ENCODE assay signal across 8 cellular contexts in the genomic region with DNA sequence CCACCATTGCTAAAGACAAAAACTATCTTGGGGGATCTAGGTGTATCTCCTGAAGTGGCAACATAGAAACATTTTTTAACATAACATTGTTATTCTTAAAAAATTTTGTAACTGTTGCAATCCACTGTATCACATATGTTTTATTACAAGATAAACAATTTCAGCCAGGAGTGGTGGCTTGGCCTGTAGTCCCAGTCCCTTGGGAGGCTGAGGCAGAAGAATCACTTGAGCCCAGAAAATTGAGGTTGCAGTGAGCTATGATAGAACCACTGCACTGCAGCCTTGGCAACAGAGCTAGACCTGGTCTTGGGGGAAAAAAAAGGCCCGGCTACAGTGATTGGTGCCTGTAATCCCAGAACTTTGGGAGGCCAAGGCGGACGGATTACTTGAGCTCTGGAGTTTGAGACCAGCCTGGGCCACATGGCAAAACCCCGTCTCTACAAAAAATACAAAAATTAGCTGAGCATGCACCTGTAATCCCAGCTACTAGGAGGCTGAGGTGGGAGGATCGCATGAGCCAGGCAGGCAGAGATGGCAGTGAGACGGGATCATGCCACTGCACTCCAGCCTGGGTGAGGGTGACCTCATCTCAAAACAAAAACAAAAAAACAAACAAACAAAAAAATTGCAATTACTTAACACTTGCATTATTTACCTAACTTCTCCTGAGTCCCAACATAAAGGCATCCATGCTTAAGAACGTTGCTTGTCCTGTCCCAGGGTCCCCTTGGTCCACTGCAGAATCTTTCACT. TPM values are rescaled to one million over a fixed set of nuclear protein-coding genes. Genes with fewer than 3 reads are reported as not detected.
A peak's percentile ranks its signal among the peaks of the same experiment; 100 is the strongest.
DNase-seq lines count a peak whose midpoint lies in the region; TF ChIP-seq lines count a peak whose summit lies in the region.

No MANE protein-coding gene starts in this region.

- DNase-seq in CD1c-positive myeloid dendritic cell (ENCODE audit: extremely low spot score) (peak; percentile 4), NB4 (ENCODE audit: low read depth) (peak; percentile 43), dorsolateral prefrontal cortex (no peak), RPMI8226 (no peak), NCI-H2196 treated with DMSO at 0.1 percent for 48 hours (lab: John Stamatoyannopoulos, UW; ENCODE audit: unreplicated experiment) (no peak), NCI-H187 treated with DMSO at 0.1 percent for 48 hours (lab: John Stamatoyannopoulos, UW) (no peak)
- no peak for DNase-seq in activated CD8-positive, alpha-beta memory T cell treated with anti-CD3 and anti-CD28 coated beads, Interleukin-2, amount 50 U/mL, for 4 hours

- TF ChIP-seq EP300 in neural cell (conservative IDR thresholded peaks at IDR 0.05; ENCODE audit: poor library complexity, severe bottlenecking), result no peak

- no peak overlapping the region for H2AFZ ChIP-seq in neural cell (ENCODE audit: low read depth, low read length)

- no peaks in the 10 kb centered on the region for H3K27me3 ChIP-seq in dorsolateral prefrontal cortex
- no peaks in the 10 kb centered on the region for H3K27me3 ChIP-seq in neural cell (ENCODE audit: insufficient read depth, low read depth, low read length)

- H3K9me3 ChIP-seq in neural cell (ENCODE audit: low read length), result no peaks in the 10 kb centered on the region

- TF ChIP-seq RAD21 in neural cell (conservative IDR thresholded peaks at IDR 0.05), result no peak

- TF ChIP-seq POLR2A in NB4 (IDR thresholded peaks at IDR 0.05; ENCODE audit: extremely low read depth, insufficient read length), result no peak

- H3F3A ChIP-seq in neural cell (ENCODE audit: insufficient read depth, low read length, poor library complexity, severe bottlenecking), result peaks cover 5% of the 10 kb centered on the region

- no peaks in the 10 kb centered on the region for H3K9me2 ChIP-seq in neural cell (ENCODE audit: insufficient read depth, low read length)

- no peaks in the 10 kb centered on the region for H4K20me1 ChIP-seq in neural cell (ENCODE audit: insufficient read depth)

- H3K9ac ChIP-seq in neural cell (ENCODE audit: low read length), result peak overlapping the region; percentile 86

- peak overlapping the region; percentile 56 for H3K4me3 ChIP-seq in NB4 (ENCODE audit: low read depth, low read length)
- H3K4me3 ChIP-seq in dorsolateral prefrontal cortex, result peak overlapping the region in 36 of 59 donors; percentile 70 to 100 (median 94)
- peak overlapping the region; percentile 82 for H3K4me3 ChIP-seq in neural cell (ENCODE audit: low read length)

- no peak for TF ChIP-seq CTCF in NB4 (IDR thresholded peaks at IDR 0.05; ENCODE audit: low read depth, low read length)
- TF ChIP-seq CTCF in dorsolateral prefrontal cortex (IDR thresholded peaks at IDR 0.05 in 54 of 56, conservative IDR thresholded peaks at IDR 0.05 in 2 of 56; ENCODE audit: low read depth in 1 of 56, partially characterized antibody in 56 of 56), result no peak
- no peak for TF ChIP-seq CTCF in neural cell (IDR thresholded peaks at IDR 0.05; ENCODE audit: poor library complexity, severe bottlenecking)

- peak overlapping the region; percentile 66 for H3K4me2 ChIP-seq in neural cell (ENCODE audit: low read length)

- no peaks in the 10 kb centered on the region for H3K36me3 ChIP-seq in neural cell (ENCODE audit: insufficient read depth, low read length)

- intact Hi-C loops in dorsolateral prefrontal cortex (cut with DNase I), result loop anchor here (5.0 to 10.0 kb wide), 4 partner anchors 90 to 257 kb away; partner anchors contain the start of genes YWHAH (in 2 of the 2), PISD (in 1 of the 2) and SFI1 (in 1 of the 2)

- H3K27ac ChIP-seq in dorsolateral prefrontal cortex (peak overlapping the region in 56 of 59 donors; percentile 60 to 100 (median 96)), neural cell (ENCODE audit: low read length) (peak overlapping the region; percentile 94)

- H3K79me2 ChIP-seq in neural cell (replicated peaks; ENCODE audit: insufficient read depth, low read length), result peaks cover 19% of the 10 kb centered on the region

TF ChIP-seq in neural cell, 6 proteins besides CTCF, POLR2A, EP300 and RAD21:
- TF ChIP-seq SMC3 (conservative IDR thresholded peaks at IDR 0.05; ENCODE audit: poor library complexity) (no peak), REST (IDR thresholded peaks at IDR 0.05; ENCODE audit: borderline replicate concordance) (no peak), TAF1 (IDR thresholded peaks at IDR 0.05; ENCODE audit: low read depth) (no peak), POLR2AphosphoS5 (IDR thresholded peaks at IDR 0.05) (no peak), EZH2 (IDR thresholded peaks at IDR 0.05; ENCODE audit: borderline replicate concordance, insufficient read depth, low read length, poor library complexity, severe bottlenecking) (no peak), MXI1 (conservative IDR thresholded peaks at IDR 0.05; ENCODE audit: poor library complexity, severe bottlenecking) (no peak)
TF ChIP-seq in neural cell: peak in this region for 0.

RNA-seq across cellular contexts. Expression of gene DEPDC5, which starts 1.5 kb away (rescaled TPM):
- total RNA-seq in dorsolateral prefrontal cortex, result 10 to 100 TPM; 33.6 to 76.8 (median 53.2) TPM
- polyA plus RNA-seq in neural cell, result 11.3 and 18.2 TPM in 2 replicates
- polyA minus RNA-seq in neural cell, result 21.9 and 26.5 TPM in 2 replicates

RNA-seq across cellular contexts. Expression of gene PRR14L, which starts 2.3 kb away (rescaled TPM):
- total RNA-seq in dorsolateral prefrontal cortex, result 10 to 100 TPM; 40.6 to 84.1 (median 61.9) TPM
- 14.3 and 15.1 TPM in 2 replicates for polyA plus RNA-seq in neural cell
- 72.8 and 92.6 TPM in 2 replicates for polyA minus RNA-seq in neural cell

Comparison
In these comparisons a context has a peak if more than half of its experiments do, and no peak if none do; other contexts are left out.
1. DNase-seq: peak in CD1c-positive myeloid dendritic cell (single experiment) and NB4 (single experiment); none in dorsolateral prefrontal cortex (0 of 10), RPMI8226 (single experiment), NCI-H2196 treated with DMSO at 0.1 percent for 48 hours (single experiment), activated CD8-positive, alpha-beta memory T cell treated with anti-CD3 and anti-CD28 coated beads, Interleukin-2, amount 50 U/mL, for 4 hours (single experiment) and NCI-H187 treated with DMSO at 0.1 percent for 48 hours (single experiment).
2. Peak in every context shown above with its lines, with median percentiles within 50 percentile points of each other: H3K4me3 ChIP-seq.